19 cellular contexts compared by ENCODE assay signal in genomic region chr9:99973455-99973854, GRCh38.
"Had no signal": no experiment of that assay in that cellular context is flagged by ENCODE, and none has a peak within 500 bp of the region (broad histone marks: within the 10 kb centered on the region; RNA-seq: fewer than 3 reads in every experiment).

No MANE protein-coding gene starts in this region.

- DNase-seq: KBM-7, NCI-H1092 treated with DMSO at 0.1 percent for 48 hours, NCI-H1436, NCI-H187, NCI-H2029, NCI-H2081 treated with DMSO at 0.1 percent for 48 hours, NCI-H2171, NCI-H226, NCI-H446, NCI-H510A, NCI-H524 treated with DMSO at 0.1 percent for 48 hours, NCI-H69, NCI-H774, Right ventricle myocardium superior, RPMI8226, SIG-M5 had no signal

- H3K4me3 ChIP-seq: SJSA1, SK-N-MC had no signal

- H3K36me3 ChIP-seq: SJSA1 had no signal

- H3K9me3 ChIP-seq: SJSA1 had no signal

- H3K27ac ChIP-seq: SJSA1, SK-N-MC had no signal

- H3K27me3 ChIP-seq: SJSA1 had no signal

- H3K4me1 ChIP-seq: SJSA1 had no signal

- FAIRE-seq: RCC 7860 had no signal
